Comparison of ENCODE assay signal across 20 cellular contexts in the genomic region with DNA sequence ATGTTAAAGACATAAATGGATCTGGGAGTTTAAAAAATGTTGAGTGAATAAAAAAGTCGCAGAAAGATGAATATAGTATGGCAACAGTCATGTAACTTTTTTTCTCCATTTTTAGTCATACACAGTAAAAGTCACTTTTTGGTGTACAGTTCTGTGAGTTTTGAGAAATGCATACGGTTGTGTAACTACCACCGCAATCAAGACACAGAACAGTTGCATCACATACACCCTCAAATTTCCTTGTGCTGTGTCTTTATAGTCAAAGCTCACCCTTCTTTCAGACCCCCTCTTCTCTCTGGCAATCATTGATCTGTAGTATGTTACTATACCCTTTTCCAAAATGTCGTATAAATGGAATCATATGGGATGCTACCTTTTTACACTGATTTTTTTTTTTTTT. TPM values are rescaled to one million over a fixed set of nuclear protein-coding genes. Genes with fewer than 3 reads are reported as not detected.
"Had no signal": no experiment of that assay in that cellular context is flagged by ENCODE, and none has a peak within 500 bp of the region (broad histone marks: within the 10 kb centered on the region; RNA-seq: fewer than 3 reads in every experiment).

No MANE protein-coding gene starts in this region.

- H3K36me3 ChIP-seq: esophagus muscularis mucosa, transverse colon had no signal

- DNase-seq: activated CD4-positive, alpha-beta T cell treated with anti-CD3 and anti-CD28 coated beads for 48 hours; activated CD8-positive, alpha-beta memory T cell treated with anti-CD3 and anti-CD28 coated beads for 24 hours; activated effector memory CD4-positive, alpha-beta T cell treated with Interleukin-2 at 50 U/mL for 16 hours; activated naive CD8-positive, alpha-beta T cell treated with anti-CD3 and anti-CD28 coated beads for 36 hours; anterior cingulate cortex; foreskin keratinocyte; left colon; occipital lobe; right cardiac atrium; stimulated activated CD4-positive, alpha-beta T cell treated with anti-CD3 and anti-CD28 coated beads, Interleukin-12 subunit alpha, Interleukin-12 subunit beta, amount 100 ng/mL, for 4 hours; stimulated activated naive CD4-positive, alpha-beta T cell; substantia nigra; transverse colon had no signal

- H3K4me1 ChIP-seq: esophagus muscularis mucosa, foreskin keratinocyte, transverse colon had no signal

- ATAC-seq: foreskin keratinocyte; left colon; natural killer cell treated with Interleukin-12 subunit alpha and Interleukin-12 subunit beta and Interleukin-15 and Interleukin-18, amount 100 ng/mL, for 72 hours; WTC11 had no signal

- H3K27ac ChIP-seq: esophagus muscularis mucosa, foreskin keratinocyte, transverse colon had no signal

- H3K4me3 ChIP-seq: esophagus muscularis mucosa, transverse colon had no signal

- H3K27me3 ChIP-seq: esophagus muscularis mucosa, foreskin keratinocyte, transverse colon had no signal

RNA-seq across cellular contexts. Expression of gene SCYGR1, which starts 48.7 kb away (rescaled TPM):
- total RNA-seq: activated naive CD8-positive, alpha-beta T cell treated with anti-CD3 and anti-CD28 coated beads for 36 hours; bronchial epithelial cell; chondrocyte; esophagus muscularis mucosa; foreskin keratinocyte; left colon; mucosa of gallbladder; natural killer cell treated with Interleukin-12 subunit alpha and Interleukin-12 subunit beta and Interleukin-15 and Interleukin-18, amount 100 ng/mL, for 72 hours; occipital lobe; progenitor cell of endocrine pancreas; right cardiac atrium; transverse colon; WTC11 had no signal
- polyA plus RNA-seq: foreskin keratinocyte, right cardiac atrium had no signal

RNA-seq across cellular contexts. Expression of gene TM4SF20, which starts 57.3 kb away (rescaled TPM):
- total RNA-seq: activated naive CD8-positive, alpha-beta T cell treated with anti-CD3 and anti-CD28 coated beads for 36 hours; bronchial epithelial cell; chondrocyte; esophagus muscularis mucosa; foreskin keratinocyte; mucosa of gallbladder; natural killer cell treated with Interleukin-12 subunit alpha and Interleukin-12 subunit beta and Interleukin-15 and Interleukin-18, amount 100 ng/mL, for 72 hours; occipital lobe; progenitor cell of endocrine pancreas; right cardiac atrium; WTC11 had no signal
- polyA plus RNA-seq: foreskin keratinocyte, right cardiac atrium had no signal
